13 cellular contexts compared by ENCODE assay signal in genomic region chr1:110477445-110477957, GRCh38. TPM values are rescaled to one million over a fixed set of nuclear protein-coding genes. Genes with fewer than 3 reads are reported as not detected.
DNase-seq lines count a peak whose midpoint lies in the region; ATAC-seq and TF ChIP-seq lines count a peak whose summit lies in the region.
"Had no signal": no experiment of that assay in that cellular context is flagged by ENCODE, and none has a peak within 500 bp of the region (broad histone marks: within the 10 kb centered on the region; RNA-seq: fewer than 3 reads in every experiment).

No MANE protein-coding gene starts in this region.

- H3K36me3 ChIP-seq in Caco-2 (ENCODE audit: control insufficient read depth, insufficient read depth, low read length): no peaks in the 10 kb centered on the region
- H3K36me3 ChIP-seq in adrenal gland (replicated peaks in 1 of 2): no peaks in the 10 kb centered on the region
- H3K36me3 ChIP-seq in left lung: no peaks in the 10 kb centered on the region

- H3K27ac ChIP-seq in adrenal gland (peak overlapping the region in 2 of 5 donors; percentile 9 to 49), left lung (peak overlapping the region in 1 of 2 donors; percentile 23)

- TF ChIP-seq CTCF in Caco-2 (IDR thresholded peaks at IDR 0.05; ENCODE audit: insufficient read depth in 1 of 2, low read depth in 1 of 2, low read length in 1 of 2, severe bottlenecking in 1 of 2, unreplicated experiment in 1 of 2): peak in 1 of 2 experiments; percentile 15
- TF ChIP-seq CTCF in HFF-Myc (IDR thresholded peaks at IDR 0.05; ENCODE audit: low read depth, low read length, missing control alignments): peak; percentile 6
- TF ChIP-seq CTCF in adrenal gland (IDR thresholded peaks at IDR 0.05): peak in 4 of 6 experiments; percentile 7 to 24 (median 22)
- peak in 1 of 2 donors; percentile 8 for TF ChIP-seq CTCF in left lung (IDR thresholded peaks at IDR 0.05)

- peak; percentile 27 to 47 for DNase-seq in Caco-2
- no peak for DNase-seq in HFF-Myc (ENCODE audit: extremely low read depth, low read depth)
- DNase-seq in adrenal gland: peak in 5 of 7 donors; percentile 31 to 56 (median 37)
- DNase-seq in left lung: no peak
- DNase-seq in germinal center (ENCODE audit: low spot score): no peak
- no peak for DNase-seq in stimulated activated CD4-positive, alpha-beta T cell treated with anti-CD3 and anti-CD28 coated beads, Interleukin-4, amount 100 ng/mL, for 1 hour
- DNase-seq in sciatic nerve (ENCODE audit: low spot score): no peak
- DNase-seq: activated gamma-delta T cell; effector CD4-positive, alpha-beta T cell; left cardiac atrium had no signal

- CTCF ChIA-PET in Caco-2 (lab: Charles Lee): interaction anchor here (1.9 to 2.8 kb wide), 4 partner anchors 13 to 65 kb away, joined by 5 to 13 read pairs (median 7); no protein-coding TSS in a partner anchor

- BruUV-seq in Caco-2 (replicated peaks; lab: Mats Ljungman, UMichigan): no TSS peak

- intact Hi-C loops in Caco-2 (cut with micrococcal nuclease; ENCODE audit: unreplicated experiment): loop anchor here (1.0 kb wide), 2 partner anchors 13 to 19 kb away; no protein-coding TSS in a partner anchor
- intact Hi-C loops in adrenal gland (cut with DNase I): no loop called here
- intact Hi-C loops in left lung (cut with DNase I): no loop called here
- intact Hi-C loops in sciatic nerve (cut with DNase I): no loop called here

- no peak overlapping the region for H3K4me3 ChIP-seq in Caco-2 (ENCODE audit: low read depth, low read length)
- H3K4me3 ChIP-seq in HFF-Myc (replicated peaks; ENCODE audit: low read depth, low read length): no peak overlapping the region
- no peak overlapping the region for H3K4me3 ChIP-seq in adrenal gland
- H3K4me3 ChIP-seq in left lung: no peak overlapping the region

- H3K4me1 ChIP-seq in Caco-2: peaks cover 57% of the 10 kb centered on the region
- peaks cover 11 to 14% of the 10 kb centered on the region in 2 donors for H3K4me1 ChIP-seq in adrenal gland (replicated peaks in 1 of 2)
- H3K4me1 ChIP-seq in left lung: peaks cover 15 to 20% of the 10 kb centered on the region in 2 donors

- ATAC-seq in left lung (peak; percentile 2), sciatic nerve (no peak), HG02763 (IDR thresholded peaks at IDR 0.05; ENCODE audit: unreplicated experiment) (no peak)

- WGBS in adrenal gland, 4 donors: 36 to 54% (median 48%) methylated on average over 3 of the region's 3 CpGs

- no peaks in the 10 kb centered on the region for H3K9me3 ChIP-seq in Caco-2
- no peaks in the 10 kb centered on the region for H3K9me3 ChIP-seq in adrenal gland (replicated peaks in 1 of 3)
- H3K9me3 ChIP-seq in left lung: no peaks in the 10 kb centered on the region

- no peak for TF ChIP-seq POLR2A in adrenal gland (IDR thresholded peaks at IDR 0.05)

- H3K27me3 ChIP-seq in Caco-2 (replicated peaks; ENCODE audit: control insufficient read depth, insufficient read depth, low read length) (no peaks in the 10 kb centered on the region), adrenal gland (no peaks in the 10 kb centered on the region), left lung (no peaks in the 10 kb centered on the region)

- no peaks in the 10 kb centered on the region for H3K9me3 Mint-ChIP-seq in Caco-2 (ENCODE audit: unreplicated experiment)
- H3K9me3 Mint-ChIP-seq: stimulated activated naive CD8-positive, alpha-beta T cell treated with anti-CD3 and anti-CD28 coated beads, Interleukin-15, Interleukin-2, amounts not matched to agents 100 ng/mL and 50 ng/mL, for 24 hours had no signal

- peak overlapping the region; percentile 89 for H3K27ac Mint-ChIP-seq in Caco-2 (ENCODE audit: unreplicated experiment)
- H3K27ac Mint-ChIP-seq: stimulated activated naive CD8-positive, alpha-beta T cell treated with anti-CD3 and anti-CD28 coated beads, Interleukin-15, Interleukin-2, amounts not matched to agents 100 ng/mL and 50 ng/mL, for 24 hours had no signal

- H3K27me3 Mint-ChIP-seq in Caco-2 (ENCODE audit: insufficient read depth, unreplicated experiment): no peaks in the 10 kb centered on the region

- H3K36me3 Mint-ChIP-seq in Caco-2 (ENCODE audit: insufficient read depth, unreplicated experiment): peaks cover 11% of the 10 kb centered on the region

- H3K4me1 Mint-ChIP-seq in Caco-2 (ENCODE audit: low read depth, unreplicated experiment): peaks cover 35% of the 10 kb centered on the region

- POLR2A ChIA-PET in Caco-2 (lab: Charles Lee): interaction anchor here (1.5 kb wide), 1 partner anchor 12 kb away, joined by 4 read pairs; no protein-coding TSS in a partner anchor

- no peak overlapping the region for H3K4me3 Mint-ChIP-seq in Caco-2 (ENCODE audit: unreplicated experiment)
- H3K4me3 Mint-ChIP-seq: stimulated activated naive CD8-positive, alpha-beta T cell treated with anti-CD3 and anti-CD28 coated beads, Interleukin-15, Interleukin-2, amounts not matched to agents 100 ng/mL and 50 ng/mL, for 24 hours had no signal

RNA-seq across cellular contexts. Expression of gene PROK1, which starts 26.6 kb away (rescaled TPM):
- total RNA-seq in Caco-2 (2022): not detected in 2 replicates
- total RNA-seq in adrenal gland: 10 to 100 TPM in 1 of 8 donors, 1 to 10 TPM in 6, under 1 TPM in 1; 0.76 to 12.9 (median 6.4) TPM
- 1 to 10 TPM; 4.0 to 6.2 (median 4.8) TPM for polyA plus RNA-seq in adrenal gland
- not detected for total RNA-seq in left lung
- total RNA-seq in sciatic nerve: not detected
- total RNA-seq: skeletal muscle tissue had no signal

RNA-seq across cellular contexts. Expression of gene KCNA10, which starts 41.5 kb away (rescaled TPM):
- total RNA-seq in Caco-2 (2022) (not detected in 2 replicates), adrenal gland (not detected), left lung (not detected), sciatic nerve (not detected)
- not detected for polyA plus RNA-seq in adrenal gland
- total RNA-seq: left cardiac atrium had no signal

Comparison
In these comparisons a context has a peak if more than half of its experiments do, and no peak if none do; other contexts are left out.
1. DNase-seq: peak in Caco-2 (2 of 2) and adrenal gland (5 of 7); none in HFF-Myc (single experiment), left lung (0 of 2), germinal center (single experiment), stimulated activated CD4-positive, alpha-beta T cell treated with anti-CD3 and anti-CD28 coated beads, Interleukin-4, amount 100 ng/mL, for 1 hour (single experiment) and sciatic nerve (single experiment).